Comparison of ENCODE assay signal across 1 cellular context in the genomic region with DNA sequence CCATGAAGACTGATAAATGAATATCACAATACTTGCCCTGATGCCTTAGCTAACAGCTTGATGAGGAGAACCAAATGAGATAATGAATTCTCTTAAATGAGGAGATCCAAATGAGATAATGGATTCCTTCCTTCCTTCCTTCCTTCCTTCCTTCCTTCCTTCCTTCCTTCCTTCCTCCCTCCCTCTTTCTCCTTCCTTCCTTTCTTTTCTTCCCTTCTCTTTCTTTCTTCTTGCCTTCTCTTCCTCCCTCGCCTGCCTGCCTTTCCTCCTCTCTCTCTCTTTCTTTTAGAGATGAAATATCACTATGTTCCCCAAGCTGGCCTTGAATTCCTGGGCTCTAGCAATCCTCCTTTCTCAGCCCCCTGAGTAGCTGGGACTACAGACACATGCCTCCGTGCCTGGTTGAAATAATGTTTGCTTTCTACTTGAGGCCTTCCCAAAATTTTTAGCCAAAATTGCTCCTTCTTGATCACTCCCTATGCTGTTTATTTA.
TF ChIP-seq lines count a peak whose summit lies in the region.

No MANE protein-coding gene starts in this region.

TF ChIP-seq in GM23338, 12 proteins besides CTCF, POLR2A, EP300 and RAD21 (continued from another document):
- no peak for TF ChIP-seq EZH2phosphoT487 (IDR thresholded peaks at IDR 0.05; ENCODE audit: unreplicated experiment)
- no peak for TF ChIP-seq JUNB (IDR thresholded peaks at IDR 0.05; ENCODE audit: unreplicated experiment)
- TF ChIP-seq EZH2 (IDR thresholded peaks at IDR 0.05; ENCODE audit: low read depth, unreplicated experiment), result no peak
TF ChIP-seq in GM23338: peak in this region for 0.
